In the genomic region with DNA sequence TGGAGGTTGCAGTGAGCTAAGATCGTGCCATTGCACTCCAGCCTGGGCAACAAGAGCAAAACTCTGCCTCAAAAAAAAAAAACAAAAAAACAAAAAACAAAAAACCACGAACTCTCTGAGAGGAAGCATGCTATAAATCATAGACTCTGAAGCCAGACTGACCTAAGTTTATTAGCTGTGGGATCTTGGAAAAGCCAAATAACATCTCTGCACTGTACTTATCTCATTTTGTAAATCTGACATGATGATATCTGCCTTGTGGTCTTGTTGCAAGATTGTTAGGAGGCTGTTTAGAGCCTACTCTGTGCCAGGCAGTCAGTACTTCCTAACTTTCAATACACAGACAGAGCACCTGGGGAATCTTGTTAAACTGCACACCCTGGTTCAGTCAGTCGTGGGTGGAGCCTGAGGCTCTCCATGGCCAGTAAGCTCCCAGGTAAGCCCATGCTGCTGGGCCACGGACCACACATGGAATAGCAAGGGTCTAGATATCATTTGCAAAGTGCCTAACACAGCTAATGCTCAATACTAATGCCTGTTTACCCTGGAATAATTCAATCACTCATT, we compare ENCODE assay signal across 21 cellular contexts. TPM values are rescaled to one million over a fixed set of nuclear protein-coding genes. Genes with fewer than 3 reads are reported as not detected.
DNase-seq lines count a peak whose midpoint lies in the region; ATAC-seq and TF ChIP-seq lines count a peak whose summit lies in the region.
"Had no signal": no experiment of that assay in that cellular context is flagged by ENCODE, and none has a peak within 500 bp of the region (broad histone marks: within the 10 kb centered on the region; RNA-seq: fewer than 3 reads in every experiment).

No MANE protein-coding gene starts in this region.

- H3K4me1 ChIP-seq in DND-41 (ENCODE audit: insufficient read depth, low read length), result no peaks in the 10 kb centered on the region
- H3K4me1 ChIP-seq in PC-9 (replicated peaks; ENCODE audit: insufficient read depth), result peaks cover 53% of the 10 kb centered on the region
- no peaks in the 10 kb centered on the region for H3K4me1 ChIP-seq in lower lobe of right lung

- H2AFZ ChIP-seq in DND-41 (ENCODE audit: low read depth, low read length) (no peak overlapping the region), PC-9 (0 out of 2 replicates have a peak overlapping the region, but pooled peaks have one; percentile 26)

- H3K4me2 ChIP-seq in DND-41 (ENCODE audit: insufficient read depth, low read length) (no peak overlapping the region), PC-9 (peak overlapping the region; percentile 47)
- H3K4me2 ChIP-seq: A549 had no signal

- no peaks in the 10 kb centered on the region for H3K4me1 Mint-ChIP-seq in stimulated activated naive B cell treated with anti-CD40 and anti-IgM and Interleukin-4, amounts not matched to agents 10 μg/mL and 1 μg/mL and 100 μg/mL, for 72 hours

- H3K4me3 ChIP-seq in DND-41 (ENCODE audit: low read depth in 1 of 2, low read length in 2 of 2), result no peak overlapping the region
- H3K4me3 ChIP-seq in PC-9, result no peak overlapping the region
- H3K4me3 ChIP-seq in lower lobe of right lung, result no peak overlapping the region
- H3K4me3 ChIP-seq: A549 had no signal

- TF ChIP-seq CTCF in DND-41 (IDR thresholded peaks at IDR 0.05; ENCODE audit: borderline replicate concordance, extremely low read depth, low read length, poor library complexity, severe bottlenecking), result no peak
- TF ChIP-seq CTCF in PC-9 (conservative IDR thresholded peaks at IDR 0.05), result no peak
- no peak for TF ChIP-seq CTCF in lower lobe of right lung (IDR thresholded peaks at IDR 0.05)

- POLR2A ChIA-PET in HEK293T (lab: Yijun Ruan, JAX), result no interaction called here
- POLR2A ChIA-PET in PC-9 (lab: Charles Lee; ENCODE audit: unreplicated experiment), result no interaction called here

- H3K9me2 ChIP-seq in PC-9 (ENCODE audit: insufficient read depth), result no peaks in the 10 kb centered on the region

- H3K36me3 ChIP-seq in DND-41 (ENCODE audit: insufficient read depth, low read length), result no peaks in the 10 kb centered on the region
- peaks cover 4% of the 10 kb centered on the region; the same call in 1 of the 2 replicates for H3K36me3 ChIP-seq in PC-9 (ENCODE audit: low read depth)
- no peaks in the 10 kb centered on the region for H3K36me3 ChIP-seq in lower lobe of right lung

- no peak overlapping the region for H3K9ac ChIP-seq in DND-41 (ENCODE audit: low read depth, low read length)

- H3K36me3 Mint-ChIP-seq in stimulated activated naive B cell treated with anti-CD40 and anti-IgM and Interleukin-4, amounts not matched to agents 10 μg/mL and 1 μg/mL and 100 μg/mL, for 72 hours, result no peaks in the 10 kb centered on the region

- H3K79me2 ChIP-seq in DND-41 (ENCODE audit: insufficient read depth, low read length) (no peaks in the 10 kb centered on the region), PC-9 (ENCODE audit: low read depth) (no peaks in the 10 kb centered on the region)

- intact Hi-C loops in PC-9 (cut with micrococcal nuclease; ENCODE audit: unreplicated experiment), result no loop called here
- intact Hi-C loops in lower lobe of right lung (cut with DNase I), result no loop called here

- ATAC-seq in DND-41 (ENCODE audit: insufficient read depth, low read depth) (peak; percentile 22; the same call in 1 of the 3 replicates), esophagus mucosa (peak; percentile 62), GM21576 (IDR thresholded peaks at IDR 0.05; ENCODE audit: unreplicated experiment) (no peak), lower lobe of right lung (no peak), HG03108 (IDR thresholded peaks at IDR 0.05; ENCODE audit: unreplicated experiment) (no peak)
- ATAC-seq in stimulated activated naive B cell treated with anti-CD40 and anti-IgM and Interleukin-4, amounts not matched to agents 10 μg/mL and 1 μg/mL and 100 μg/mL, for 72 hours (replicated peaks), result no peak
- ATAC-seq: A549 had no signal

- CTCF ChIA-PET in HEK293T (lab: Yijun Ruan, JAX), result no interaction called here
- CTCF ChIA-PET in PC-9 (lab: Charles Lee), result no interaction called here

- H3K27ac Mint-ChIP-seq in stimulated activated naive B cell treated with anti-CD40 and anti-IgM and Interleukin-4, amounts not matched to agents 10 μg/mL and 1 μg/mL and 100 μg/mL, for 72 hours, result no peak overlapping the region
- H3K27ac Mint-ChIP-seq: CD4-positive, alpha-beta T cell had no signal

- H3K27ac ChIP-seq in DND-41 (ENCODE audit: low read length), result no peak overlapping the region
- H3K27ac ChIP-seq in PC-9, result peak overlapping the region; percentile 96; the same call in 1 of the 2 replicates
- no peak overlapping the region for H3K27ac ChIP-seq in lower lobe of right lung
- H3K27ac ChIP-seq: A549 had no signal

- H3K27me3 Mint-ChIP-seq in stimulated activated naive B cell treated with anti-CD40 and anti-IgM and Interleukin-4, amounts not matched to agents 10 μg/mL and 1 μg/mL and 100 μg/mL, for 72 hours, result no peaks in the 10 kb centered on the region
- H3K27me3 Mint-ChIP-seq: CD4-positive, alpha-beta T cell had no signal

- H4K20me1 ChIP-seq in DND-41 (ENCODE audit: insufficient read depth, low read length) (no peaks in the 10 kb centered on the region), PC-9 (ENCODE audit: insufficient read depth) (no peaks in the 10 kb centered on the region)

- H3K27me3 ChIP-seq in DND-41 (ENCODE audit: insufficient read depth, low read length, poor library complexity) (no peaks in the 10 kb centered on the region), PC-9 (ENCODE audit: insufficient read depth, low read depth) (no peaks in the 10 kb centered on the region), lower lobe of right lung (ENCODE audit: low read depth) (no peaks in the 10 kb centered on the region)

- BruUV-seq in PC-9 (replicated peaks; lab: Mats Ljungman, UMichigan), result no TSS peak

- H3K9me3 Mint-ChIP-seq in stimulated activated naive B cell treated with anti-CD40 and anti-IgM and Interleukin-4, amounts not matched to agents 10 μg/mL and 1 μg/mL and 100 μg/mL, for 72 hours, result no peaks in the 10 kb centered on the region
- H3K9me3 Mint-ChIP-seq: CD4-positive, alpha-beta T cell had no signal

- no peak overlapping the region for H3K4me3 Mint-ChIP-seq in stimulated activated naive B cell treated with anti-CD40 and anti-IgM and Interleukin-4, amounts not matched to agents 10 μg/mL and 1 μg/mL and 100 μg/mL, for 72 hours
- H3K4me3 Mint-ChIP-seq: CD4-positive, alpha-beta T cell had no signal

- H3F3A ChIP-seq in PC-9 (ENCODE audit: insufficient read depth, low read depth), result peaks cover 52% of the 10 kb centered on the region

- DNase-seq in DND-41, result no peak
- DNase-seq in HEK293T (ENCODE audit: extremely low spot score), result no peak
- DNase-seq in PC-9, result peak; percentile 24 to 45
- DNase-seq in lower lobe of right lung, result no peak
- DNase-seq in stimulated activated naive B cell treated with anti-CD40 and anti-IgM and Interleukin-4, amounts not matched to agents 10 μg/mL and 1 μg/mL and 100 μg/mL, for 72 hours, result no peak
- DNase-seq: CD4-positive, alpha-beta T cell; DMS153; EL; H7; Karpas-422; MM.1S; NCI-H1105 treated with DMSO at 0.1 percent for 48 hours; NCI-H187; NCI-H345; NCI-H526 treated with DMSO at 0.1 percent for 48 hours; Right ventricle myocardium superior; SW 1271 had no signal

- H3K9me3 ChIP-seq in DND-41 (ENCODE audit: insufficient read depth, low read length, severe bottlenecking), result no peaks in the 10 kb centered on the region
- no peaks in the 10 kb centered on the region; the same call in 1 of the 2 replicates for H3K9me3 ChIP-seq in PC-9 (ENCODE audit: insufficient read depth, low read depth)
- no peaks in the 10 kb centered on the region for H3K9me3 ChIP-seq in lower lobe of right lung
- H3K9me3 ChIP-seq: A549 had no signal

TF ChIP-seq in HEK293T, 16 proteins besides CTCF, POLR2A, EP300 and RAD21:
- TF ChIP-seq TARDBP (IDR thresholded peaks at IDR 0.05) (no peak), ZNF384 (IDR thresholded peaks at IDR 0.05) (no peak), SP1 (IDR thresholded peaks at IDR 0.05) (no peak), LEF1 (IDR thresholded peaks at IDR 0.05; ENCODE audit: borderline replicate concordance) (no peak), FOXM1 (IDR thresholded peaks at IDR 0.05; ENCODE audit: borderline replicate concordance) (no peak)
- TF ChIP-seq, protein P1, sequence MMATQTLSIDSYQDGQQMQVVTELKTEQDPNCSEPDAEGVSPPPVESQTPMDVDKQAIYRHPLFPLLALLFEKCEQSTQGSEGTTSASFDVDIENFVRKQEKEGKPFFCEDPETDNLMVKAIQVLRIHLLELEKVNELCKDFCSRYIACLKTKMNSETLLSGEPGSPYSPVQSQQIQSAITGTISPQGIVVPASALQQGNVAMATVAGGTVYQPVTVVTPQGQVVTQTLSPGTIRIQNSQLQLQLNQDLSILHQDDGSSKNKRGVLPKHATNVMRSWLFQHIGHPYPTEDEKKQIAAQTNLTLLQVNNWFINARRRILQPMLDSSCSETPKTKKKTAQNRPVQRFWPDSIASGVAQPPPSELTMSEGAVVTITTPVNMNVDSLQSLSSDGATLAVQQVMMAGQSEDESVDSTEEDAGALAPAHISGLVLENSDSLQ (IDR thresholded peaks at IDR 0.05), result peak; percentile 63
TF ChIP-seq in HEK293T: peak in this region for 1.

RNA-seq across cellular contexts. Expression of a gene that starts 31.8 kb away (rescaled TPM):
- total RNA-seq in PC-9 (2021) (22.3 and 31.0 TPM in 2 replicates), esophagus mucosa (21.1 TPM), lower lobe of right lung (15.1 TPM)

Comparison
In these comparisons a context has a peak if more than half of its experiments do, and no peak if none do; other contexts are left out.
1. ATAC-seq: peak in DND-41 (single experiment) and esophagus mucosa (single experiment); none in GM21576 (single experiment), lower lobe of right lung (0 of 2), HG03108 (single experiment) and stimulated activated naive B cell treated with anti-CD40 and anti-IgM and Interleukin-4, amounts not matched to agents 10 μg/mL and 1 μg/mL and 100 μg/mL, for 72 hours (0 of 2).
2. DNase-seq: peak in PC-9 (2 of 2); none in DND-41 (single experiment), HEK293T (single experiment), lower lobe of right lung (single experiment) and stimulated activated naive B cell treated with anti-CD40 and anti-IgM and Interleukin-4, amounts not matched to agents 10 μg/mL and 1 μg/mL and 100 μg/mL, for 72 hours (single experiment).